In the genomic region with DNA sequence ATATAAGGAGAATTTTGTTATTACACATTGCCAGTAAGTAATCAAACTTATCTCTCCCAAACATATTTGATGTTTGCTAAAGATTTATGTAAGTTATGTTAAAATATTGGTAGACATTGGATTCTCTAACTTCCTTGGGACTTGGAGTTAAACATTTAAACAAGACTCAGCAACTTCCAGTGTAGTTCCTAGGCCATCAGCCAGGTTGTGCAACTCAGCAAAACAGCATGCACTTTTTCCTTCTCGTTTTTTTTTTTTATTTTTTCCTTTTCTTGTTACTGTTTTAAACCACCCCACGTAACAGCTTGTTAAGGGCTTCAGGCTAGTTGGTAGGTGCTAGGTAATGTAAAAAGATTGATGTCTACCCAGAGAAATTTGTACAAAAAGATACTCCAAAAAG, we compare ENCODE assay signal across 1 cellular context.
TF ChIP-seq lines count a peak whose summit lies in the region.

No MANE protein-coding gene starts in this region.

TF ChIP-seq in HCT116, 20 proteins besides CTCF, POLR2A, EP300 and RAD21 (continued from another document):
- TF ChIP-seq, protein P1, sequence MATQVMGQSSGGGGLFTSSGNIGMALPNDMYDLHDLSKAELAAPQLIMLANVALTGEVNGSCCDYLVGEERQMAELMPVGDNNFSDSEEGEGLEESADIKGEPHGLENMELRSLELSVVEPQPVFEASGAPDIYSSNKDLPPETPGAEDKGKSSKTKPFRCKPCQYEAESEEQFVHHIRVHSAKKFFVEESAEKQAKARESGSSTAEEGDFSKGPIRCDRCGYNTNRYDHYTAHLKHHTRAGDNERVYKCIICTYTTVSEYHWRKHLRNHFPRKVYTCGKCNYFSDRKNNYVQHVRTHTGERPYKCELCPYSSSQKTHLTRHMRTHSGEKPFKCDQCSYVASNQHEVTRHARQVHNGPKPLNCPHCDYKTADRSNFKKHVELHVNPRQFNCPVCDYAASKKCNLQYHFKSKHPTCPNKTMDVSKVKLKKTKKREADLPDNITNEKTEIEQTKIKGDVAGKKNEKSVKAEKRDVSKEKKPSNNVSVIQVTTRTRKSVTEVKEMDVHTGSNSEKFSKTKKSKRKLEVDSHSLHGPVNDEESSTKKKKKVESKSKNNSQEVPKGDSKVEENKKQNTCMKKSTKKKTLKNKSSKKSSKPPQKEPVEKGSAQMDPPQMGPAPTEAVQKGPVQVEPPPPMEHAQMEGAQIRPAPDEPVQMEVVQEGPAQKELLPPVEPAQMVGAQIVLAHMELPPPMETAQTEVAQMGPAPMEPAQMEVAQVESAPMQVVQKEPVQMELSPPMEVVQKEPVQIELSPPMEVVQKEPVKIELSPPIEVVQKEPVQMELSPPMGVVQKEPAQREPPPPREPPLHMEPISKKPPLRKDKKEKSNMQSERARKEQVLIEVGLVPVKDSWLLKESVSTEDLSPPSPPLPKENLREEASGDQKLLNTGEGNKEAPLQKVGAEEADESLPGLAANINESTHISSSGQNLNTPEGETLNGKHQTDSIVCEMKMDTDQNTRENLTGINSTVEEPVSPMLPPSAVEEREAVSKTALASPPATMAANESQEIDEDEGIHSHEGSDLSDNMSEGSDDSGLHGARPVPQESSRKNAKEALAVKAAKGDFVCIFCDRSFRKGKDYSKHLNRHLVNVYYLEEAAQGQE (IDR thresholded peaks at IDR 0.05; ENCODE audit: low read depth) = no peak
- TF ChIP-seq SP1 (IDR thresholded peaks at IDR 0.05; ENCODE audit: low read depth) (no peak), SIN3A (IDR thresholded peaks at IDR 0.05; ENCODE audit: low read depth) (no peak), EGR1 (IDR thresholded peaks at IDR 0.05; ENCODE audit: low read depth) (no peak), JUND (IDR thresholded peaks at IDR 0.05) (no peak), CBX3 (IDR thresholded peaks at IDR 0.05; ENCODE audit: low read depth) (no peak), POLR2AphosphoS5 (IDR thresholded peaks at IDR 0.05; ENCODE audit: low read depth, low read length) (no peak), EZH2phosphoT487 (IDR thresholded peaks at IDR 0.05; ENCODE audit: borderline replicate concordance) (no peak), SRF (IDR thresholded peaks at IDR 0.05; ENCODE audit: low read depth) (no peak), YY1 (IDR thresholded peaks at IDR 0.05; ENCODE audit: extremely low read depth, insufficient replicate concordance, low read depth, low read length) (no peak), EZH2 (IDR thresholded peaks at IDR 0.05) (no peak), ELF1 (IDR thresholded peaks at IDR 0.05; ENCODE audit: borderline replicate concordance, low read depth) (no peak), ATF3 (IDR thresholded peaks at IDR 0.05) (no peak), CEBPB (IDR thresholded peaks at IDR 0.05; ENCODE audit: low read depth) (no peak), FOSL1 (IDR thresholded peaks at IDR 0.05; ENCODE audit: low read depth) (no peak)
TF ChIP-seq in HCT116: peak in this region for 0.
